Comparison of ENCODE assay signal across 22 cellular contexts in the genomic region with DNA sequence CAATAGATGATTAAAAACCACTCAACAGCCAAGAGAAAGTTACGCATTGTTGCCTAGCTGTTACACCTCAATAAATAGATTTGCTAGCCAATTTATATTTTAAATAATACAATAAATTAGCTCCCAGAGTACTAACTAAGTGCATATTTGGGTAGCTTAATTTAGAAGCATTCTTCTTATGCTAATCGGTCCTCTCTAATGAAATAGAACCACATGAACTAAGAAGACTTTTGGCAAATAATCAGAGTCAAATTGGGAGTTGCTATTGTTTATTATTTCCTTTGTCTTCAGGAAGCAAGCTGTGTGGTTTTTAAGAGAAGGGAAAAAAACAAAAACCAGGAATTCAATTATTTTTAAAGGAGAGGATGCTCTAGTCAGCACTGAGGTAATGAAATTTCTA. TPM values are rescaled to one million over a fixed set of nuclear protein-coding genes. Genes with fewer than 3 reads are reported as not detected.
A peak's percentile ranks its signal among the peaks of the same experiment; 100 is the strongest.
DNase-seq lines count a peak whose midpoint lies in the region; ATAC-seq, FAIRE-seq and TF ChIP-seq lines count a peak whose summit lies in the region.
"Had no signal": no experiment of that assay in that cellular context is flagged by ENCODE, and none has a peak within 500 bp of the region (broad histone marks: within the 10 kb centered on the region; RNA-seq: fewer than 3 reads in every experiment).

No MANE protein-coding gene starts in this region.

- DNase-seq in COR-L47 (lab: John Stamatoyannopoulos, UW) (peak; percentile 15), GM23338 (ENCODE audit: low spot score) (no peak), T-helper 1 cell (no peak)
- DNase-seq: 8988T; ACHN; BE2C; C1 segment of cervical spinal cord; Caco-2; Calu3; CD4-positive, alpha-beta memory T cell; CD4-positive, CD25-positive, alpha-beta regulatory T cell; CD8-positive, alpha-beta memory T cell; DMS79 treated with DMSO at 0.1 percent for 48 hours; GF-D8 had no signal

- H3K36me3 ChIP-seq in GM23338 (ENCODE audit: insufficient read depth): no peaks in the 10 kb centered on the region
- H3K36me3 ChIP-seq: BE2C, BLaER1 had no signal

- peaks cover 14% of the 10 kb centered on the region for H3K36me3 Mint-ChIP-seq in GM23338 (ENCODE audit: low read depth)
- H3K36me3 Mint-ChIP-seq: CD4-positive, alpha-beta memory T cell; CD4-positive, CD25-positive, alpha-beta regulatory T cell; CD8-positive, alpha-beta memory T cell had no signal

- H3K4me3 ChIP-seq in GM23338: no peak overlapping the region
- H3K4me3 ChIP-seq: BLaER1 had no signal

- H3K4me2 ChIP-seq in GM23338: peak overlapping the region; percentile 44; the same call in 1 of the 2 replicates
- H3K4me2 ChIP-seq: BLaER1 had no signal

- peak; percentile 53 for FAIRE-seq in endometrium (lab: Jason Lieb, UNC)
- FAIRE-seq: A204.1, D721Med, G401.6, GM12891 had no signal

- no peak for TF ChIP-seq CTCF in GM23338 (conservative IDR thresholded peaks at IDR 0.05; ENCODE audit: low read depth in 2 of 2)

- no peaks in the 10 kb centered on the region for H3K27me3 ChIP-seq in GM23338 (ENCODE audit: insufficient read depth)
- H3K27me3 ChIP-seq: BE2C, BLaER1 had no signal

- H3K79me2 ChIP-seq in GM23338 (replicated peaks; ENCODE audit: insufficient read depth): no peaks in the 10 kb centered on the region

- no peaks in the 10 kb centered on the region for H4K20me1 ChIP-seq in GM23338 (replicated peaks; ENCODE audit: insufficient read depth)
- H4K20me1 ChIP-seq: BLaER1 had no signal

- no peak overlapping the region for H3K4me3 Mint-ChIP-seq in GM23338
- H3K4me3 Mint-ChIP-seq: CD14-positive monocyte; CD4-positive, alpha-beta memory T cell; CD4-positive, CD25-positive, alpha-beta regulatory T cell; CD8-positive, alpha-beta memory T cell had no signal

- no peaks in the 10 kb centered on the region for H3F3A ChIP-seq in GM23338 (replicated peaks; ENCODE audit: low read depth)

- no peak for ATAC-seq in GM23338
- no peak for ATAC-seq in GM18868 (IDR thresholded peaks at IDR 0.05; ENCODE audit: unreplicated experiment)

- H3K9me3 Mint-ChIP-seq in GM23338: peaks cover 11% of the 10 kb centered on the region

- no peaks in the 10 kb centered on the region for H3K9me2 ChIP-seq in GM23338 (ENCODE audit: insufficient read depth)

- no peak overlapping the region for H2AFZ ChIP-seq in GM23338

- peaks cover 4% of the 10 kb centered on the region; the same call in 2 of the 3 replicates for H3K4me1 Mint-ChIP-seq in GM23338
- H3K4me1 Mint-ChIP-seq: CD4-positive, alpha-beta memory T cell; CD4-positive, CD25-positive, alpha-beta regulatory T cell; CD8-positive, alpha-beta memory T cell had no signal

- H3K27me3 Mint-ChIP-seq in GM23338 (ENCODE audit: insufficient read depth, low read depth, poor library complexity): no peaks in the 10 kb centered on the region

- H3K4me1 ChIP-seq in GM23338 (ENCODE audit: insufficient read depth): peaks cover 11% of the 10 kb centered on the region
- H3K4me1 ChIP-seq: BE2C, BLaER1, Caco-2 had no signal

- no peak overlapping the region for H3K27ac ChIP-seq in GM23338 (ENCODE audit: low read depth)
- H3K27ac ChIP-seq: BLaER1 had no signal

- no peak overlapping the region for H3K27ac Mint-ChIP-seq in GM23338
- H3K27ac Mint-ChIP-seq: CD14-positive monocyte; CD4-positive, alpha-beta memory T cell; CD4-positive, CD25-positive, alpha-beta regulatory T cell; CD8-positive, alpha-beta memory T cell had no signal

TF ChIP-seq in GM23338, 12 proteins besides CTCF, POLR2A, EP300 and RAD21 (continues in another document):
- TF ChIP-seq ZNF331 (CRISPR knock-in tag; IDR thresholded peaks at IDR 0.05; ENCODE audit: low read depth): no peak
- no peak for TF ChIP-seq EZH2 (IDR thresholded peaks at IDR 0.05; ENCODE audit: low read depth, unreplicated experiment)
- TF ChIP-seq POLR2AphosphoS5 (IDR thresholded peaks at IDR 0.05; ENCODE audit: low read depth): no peak
- TF ChIP-seq, protein P1, sequence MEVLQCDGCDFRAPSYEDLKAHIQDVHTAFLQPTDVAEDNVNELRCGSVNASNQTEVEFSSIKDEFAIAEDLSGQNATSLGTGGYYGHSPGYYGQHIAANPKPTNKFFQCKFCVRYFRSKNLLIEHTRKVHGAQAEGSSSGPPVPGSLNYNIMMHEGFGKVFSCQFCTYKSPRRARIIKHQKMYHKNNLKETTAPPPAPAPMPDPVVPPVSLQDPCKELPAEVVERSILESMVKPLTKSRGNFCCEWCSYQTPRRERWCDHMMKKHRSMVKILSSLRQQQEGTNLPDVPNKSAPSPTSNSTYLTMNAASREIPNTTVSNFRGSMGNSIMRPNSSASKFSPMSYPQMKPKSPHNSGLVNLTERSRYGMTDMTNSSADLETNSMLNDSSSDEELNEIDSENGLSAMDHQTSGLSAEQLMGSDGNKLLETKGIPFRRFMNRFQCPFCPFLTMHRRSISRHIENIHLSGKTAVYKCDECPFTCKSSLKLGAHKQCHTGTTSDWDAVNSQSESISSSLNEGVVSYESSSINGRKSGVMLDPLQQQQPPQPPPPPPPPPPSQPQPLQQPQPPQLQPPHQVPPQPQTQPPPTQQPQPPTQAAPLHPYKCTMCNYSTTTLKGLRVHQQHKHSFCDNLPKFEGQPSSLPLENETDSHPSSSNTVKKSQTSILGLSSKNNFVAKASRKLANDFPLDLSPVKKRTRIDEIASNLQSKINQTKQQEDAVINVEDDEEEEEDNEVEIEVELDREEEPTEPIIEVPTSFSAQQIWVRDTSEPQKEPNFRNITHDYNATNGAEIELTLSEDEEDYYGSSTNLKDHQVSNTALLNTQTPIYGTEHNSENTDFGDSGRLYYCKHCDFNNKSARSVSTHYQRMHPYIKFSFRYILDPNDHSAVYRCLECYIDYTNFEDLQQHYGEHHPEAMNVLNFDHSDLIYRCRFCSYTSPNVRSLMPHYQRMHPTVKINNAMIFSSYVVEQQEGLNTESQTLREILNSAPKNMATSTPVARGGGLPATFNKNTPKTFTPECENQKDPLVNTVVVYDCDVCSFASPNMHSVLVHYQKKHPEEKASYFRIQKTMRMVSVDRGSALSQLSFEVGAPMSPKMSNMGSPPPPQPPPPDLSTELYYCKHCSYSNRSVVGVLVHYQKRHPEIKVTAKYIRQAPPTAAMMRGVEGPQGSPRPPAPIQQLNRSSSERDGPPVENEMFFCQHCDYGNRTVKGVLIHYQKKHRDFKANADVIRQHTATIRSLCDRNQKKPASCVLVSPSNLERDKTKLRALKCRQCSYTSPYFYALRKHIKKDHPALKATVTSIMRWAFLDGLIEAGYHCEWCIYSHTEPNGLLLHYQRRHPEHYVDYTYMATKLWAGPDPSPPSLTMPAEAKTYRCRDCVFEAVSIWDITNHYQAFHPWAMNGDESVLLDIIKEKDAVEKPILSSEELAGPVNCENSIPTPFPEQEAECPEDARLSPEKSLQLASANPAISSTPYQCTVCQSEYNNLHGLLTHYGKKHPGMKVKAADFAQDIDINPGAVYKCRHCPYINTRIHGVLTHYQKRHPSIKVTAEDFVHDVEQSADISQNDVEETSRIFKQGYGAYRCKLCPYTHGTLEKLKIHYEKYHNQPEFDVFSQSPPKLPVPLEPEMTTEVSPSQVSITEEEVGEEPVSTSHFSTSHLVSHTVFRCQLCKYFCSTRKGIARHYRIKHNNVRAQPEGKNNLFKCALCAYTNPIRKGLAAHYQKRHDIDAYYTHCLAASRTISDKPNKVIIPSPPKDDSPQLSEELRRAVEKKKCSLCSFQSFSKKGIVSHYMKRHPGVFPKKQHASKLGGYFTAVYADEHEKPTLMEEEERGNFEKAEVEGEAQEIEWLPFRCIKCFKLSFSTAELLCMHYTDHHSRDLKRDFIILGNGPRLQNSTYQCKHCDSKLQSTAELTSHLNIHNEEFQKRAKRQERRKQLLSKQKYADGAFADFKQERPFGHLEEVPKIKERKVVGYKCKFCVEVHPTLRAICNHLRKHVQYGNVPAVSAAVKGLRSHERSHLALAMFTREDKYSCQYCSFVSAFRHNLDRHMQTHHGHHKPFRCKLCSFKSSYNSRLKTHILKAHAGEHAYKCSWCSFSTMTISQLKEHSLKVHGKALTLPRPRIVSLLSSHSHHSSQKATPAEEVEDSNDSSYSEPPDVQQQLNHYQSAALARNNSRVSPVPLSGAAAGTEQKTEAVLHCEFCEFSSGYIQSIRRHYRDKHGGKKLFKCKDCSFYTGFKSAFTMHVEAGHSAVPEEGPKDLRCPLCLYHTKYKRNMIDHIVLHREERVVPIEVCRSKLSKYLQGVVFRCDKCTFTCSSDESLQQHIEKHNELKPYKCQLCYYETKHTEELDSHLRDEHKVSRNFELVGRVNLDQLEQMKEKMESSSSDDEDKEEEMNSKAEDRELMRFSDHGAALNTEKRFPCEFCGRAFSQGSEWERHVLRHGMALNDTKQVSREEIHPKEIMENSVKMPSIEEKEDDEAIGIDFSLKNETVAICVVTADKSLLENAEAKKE (CRISPR knock-in tag; IDR thresholded peaks at IDR 0.05): no peak
- no peak for TF ChIP-seq EZH2phosphoT487 (IDR thresholded peaks at IDR 0.05; ENCODE audit: unreplicated experiment)
- no peak for TF ChIP-seq CREB1 (CRISPR knock-in tag; IDR thresholded peaks at IDR 0.05; ENCODE audit: low read depth)
- TF ChIP-seq ZNF114 (CRISPR knock-in tag; IDR thresholded peaks at IDR 0.05): no peak
- TF ChIP-seq JUNB (IDR thresholded peaks at IDR 0.05; ENCODE audit: unreplicated experiment): no peak
- TF ChIP-seq, protein P2, sequence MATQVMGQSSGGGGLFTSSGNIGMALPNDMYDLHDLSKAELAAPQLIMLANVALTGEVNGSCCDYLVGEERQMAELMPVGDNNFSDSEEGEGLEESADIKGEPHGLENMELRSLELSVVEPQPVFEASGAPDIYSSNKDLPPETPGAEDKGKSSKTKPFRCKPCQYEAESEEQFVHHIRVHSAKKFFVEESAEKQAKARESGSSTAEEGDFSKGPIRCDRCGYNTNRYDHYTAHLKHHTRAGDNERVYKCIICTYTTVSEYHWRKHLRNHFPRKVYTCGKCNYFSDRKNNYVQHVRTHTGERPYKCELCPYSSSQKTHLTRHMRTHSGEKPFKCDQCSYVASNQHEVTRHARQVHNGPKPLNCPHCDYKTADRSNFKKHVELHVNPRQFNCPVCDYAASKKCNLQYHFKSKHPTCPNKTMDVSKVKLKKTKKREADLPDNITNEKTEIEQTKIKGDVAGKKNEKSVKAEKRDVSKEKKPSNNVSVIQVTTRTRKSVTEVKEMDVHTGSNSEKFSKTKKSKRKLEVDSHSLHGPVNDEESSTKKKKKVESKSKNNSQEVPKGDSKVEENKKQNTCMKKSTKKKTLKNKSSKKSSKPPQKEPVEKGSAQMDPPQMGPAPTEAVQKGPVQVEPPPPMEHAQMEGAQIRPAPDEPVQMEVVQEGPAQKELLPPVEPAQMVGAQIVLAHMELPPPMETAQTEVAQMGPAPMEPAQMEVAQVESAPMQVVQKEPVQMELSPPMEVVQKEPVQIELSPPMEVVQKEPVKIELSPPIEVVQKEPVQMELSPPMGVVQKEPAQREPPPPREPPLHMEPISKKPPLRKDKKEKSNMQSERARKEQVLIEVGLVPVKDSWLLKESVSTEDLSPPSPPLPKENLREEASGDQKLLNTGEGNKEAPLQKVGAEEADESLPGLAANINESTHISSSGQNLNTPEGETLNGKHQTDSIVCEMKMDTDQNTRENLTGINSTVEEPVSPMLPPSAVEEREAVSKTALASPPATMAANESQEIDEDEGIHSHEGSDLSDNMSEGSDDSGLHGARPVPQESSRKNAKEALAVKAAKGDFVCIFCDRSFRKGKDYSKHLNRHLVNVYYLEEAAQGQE (IDR thresholded peaks at IDR 0.05; ENCODE audit: unreplicated experiment): no peak

RNA-seq across cellular contexts. Expression of a gene that starts 49.0 kb away (rescaled TPM):
- 4.5 and 5.1 TPM in 2 replicates for total RNA-seq in GM23338 (2014; rRNA removed; shearing (Covaris generic))
- 0.95 and 1.2 TPM in 2 replicates for polyA plus RNA-seq in GM23338 (2016; fragmentation: Nextera tagmentation; extraction: Ambion mirVana)
- total RNA-seq: CD4-positive, alpha-beta memory T cell; CD4-positive, CD25-positive, alpha-beta regulatory T cell; CD8-positive, alpha-beta memory T cell had no signal
- polyA plus RNA-seq: CD14-positive monocyte; CD4-positive, alpha-beta memory T cell; CD4-positive, CD25-positive, alpha-beta regulatory T cell; CD8-positive, alpha-beta memory T cell had no signal
